9 cellular contexts compared by ENCODE assay signal in genomic region chr19:5321851-5322681, GRCh38. TPM values are rescaled to one million over a fixed set of nuclear protein-coding genes. Genes with fewer than 3 reads are reported as not detected.
DNase-seq lines count a peak whose midpoint lies in the region; ATAC-seq and TF ChIP-seq lines count a peak whose summit lies in the region.
"Had no signal": no experiment of that assay in that cellular context is flagged by ENCODE, and none has a peak within 500 bp of the region (broad histone marks: within the 10 kb centered on the region; RNA-seq: fewer than 3 reads in every experiment).

No MANE protein-coding gene starts in this region.

- peak; percentile 22 for ATAC-seq in Right ventricle myocardium superior (ENCODE audit: poor library complexity)
- no peak for ATAC-seq in Right ventricle myocardium inferior
- peak; percentile 36 for ATAC-seq in HG03469 (IDR thresholded peaks at IDR 0.05; ENCODE audit: unreplicated experiment)
- ATAC-seq in activated naive CD4-positive, alpha-beta T cell treated with anti-CD3 and anti-CD28 coated beads, Interleukin-2, amount 50 U/mL, for 72 hours = peak; percentile 58 to 80

- H3K4me3 ChIP-seq in transverse colon (no peak overlapping the region), MM.1S (ENCODE audit: low read length) (no peak overlapping the region)

- no peaks in the 10 kb centered on the region for H3K36me3 ChIP-seq in transverse colon
- H3K36me3 ChIP-seq in MM.1S (replicated peaks; ENCODE audit: insufficient read depth, low read length) = no peaks in the 10 kb centered on the region

- no peak overlapping the region for H3K4me2 ChIP-seq in MM.1S (ENCODE audit: low read depth, low read length)

- H4K20me1 ChIP-seq in MM.1S (ENCODE audit: insufficient read depth, low read length) = no peaks in the 10 kb centered on the region; the same call in 1 of the 2 replicates

- TF ChIP-seq CTCF in transverse colon (IDR thresholded peaks at IDR 0.05) = no peak
- TF ChIP-seq CTCF in MM.1S (IDR thresholded peaks at IDR 0.05; ENCODE audit: low read length) = no peak

- TF ChIP-seq POLR2A in transverse colon (IDR thresholded peaks at IDR 0.05) = no peak

- H3K27ac Mint-ChIP-seq in activated naive CD4-positive, alpha-beta T cell treated with anti-CD3 and anti-CD28 coated beads, Interleukin-2, amount 50 U/mL, for 72 hours = no peak overlapping the region

- H3K79me2 ChIP-seq in MM.1S (ENCODE audit: low read length) = no peaks in the 10 kb centered on the region
- H3K79me2 ChIP-seq: parathyroid adenoma had no signal

- no peak for DNase-seq in Right ventricle myocardium superior
- no peak for DNase-seq in Right ventricle myocardium inferior (ENCODE audit: missing footprints)
- DNase-seq in activated naive CD4-positive, alpha-beta T cell treated with anti-CD3 and anti-CD28 coated beads, Interleukin-2, amount 50 U/mL, for 72 hours (ENCODE audit: low spot score in 2 of 2) = no peak
- peak; percentile 29 for DNase-seq in transverse colon
- no peak for DNase-seq in MM.1S
- DNase-seq in AML-193 (lab: John Stamatoyannopoulos, UW) = no peak
- no peak for DNase-seq in NCI-H2081 (lab: John Stamatoyannopoulos, UW)

- intact Hi-C loops in Right ventricle myocardium superior (cut with DNase I) (no loop called here), Right ventricle myocardium inferior (cut with DNase I) (no loop called here), transverse colon (cut with DNase I; ENCODE audit: low total_unique reads) (no loop called here)

- H2AFZ ChIP-seq in MM.1S (ENCODE audit: low read length) = no peak overlapping the region
- H2AFZ ChIP-seq: parathyroid adenoma had no signal

- H3K9me2 ChIP-seq in MM.1S (replicated peaks; ENCODE audit: insufficient read depth, low read length) = no peaks in the 10 kb centered on the region

- H3K27ac ChIP-seq in transverse colon (no peak overlapping the region), MM.1S (ENCODE audit: low read length) (no peak overlapping the region)
- H3K27ac ChIP-seq: parathyroid adenoma had no signal

- no peak overlapping the region for H3K9ac ChIP-seq in MM.1S (ENCODE audit: low read length)
- H3K9ac ChIP-seq: parathyroid adenoma had no signal

- no peaks in the 10 kb centered on the region for H3K9me3 ChIP-seq in transverse colon
- H3K9me3 ChIP-seq in MM.1S (replicated peaks; ENCODE audit: insufficient read depth, low read length) = no peaks in the 10 kb centered on the region

- peaks cover 0 to 4% of the 10 kb centered on the region in 2 donors for H3K9me3 Mint-ChIP-seq in activated naive CD4-positive, alpha-beta T cell treated with anti-CD3 and anti-CD28 coated beads, Interleukin-2, amount 50 U/mL, for 72 hours

- no peaks in the 10 kb centered on the region for H3F3A ChIP-seq in MM.1S (ENCODE audit: insufficient read depth, low read length)

- H3K4me1 ChIP-seq in transverse colon (peaks cover 0 to 5% (median 0%) of the 10 kb centered on the region in 4 donors), MM.1S (ENCODE audit: low read length) (no peaks in the 10 kb centered on the region)
- H3K4me1 ChIP-seq: parathyroid adenoma had no signal

- TF ChIP-seq EP300 in transverse colon (IDR thresholded peaks at IDR 0.05; ENCODE audit: low read depth) = no peak

- WGBS in transverse colon (ENCODE audit: low coverage in 1 of 2), 2 donors = 40% methylated on average over 30 of the region's 34 CpGs; no CpG with 5 or more reads in 1 of the 2 donors

- H3K36me3 Mint-ChIP-seq in activated naive CD4-positive, alpha-beta T cell treated with anti-CD3 and anti-CD28 coated beads, Interleukin-2, amount 50 U/mL, for 72 hours = no peaks in the 10 kb centered on the region

- H3K27me3 ChIP-seq in transverse colon = peaks cover 10% of the 10 kb centered on the region
- peaks cover 96% of the 10 kb centered on the region for H3K27me3 ChIP-seq in MM.1S (replicated peaks; ENCODE audit: insufficient read depth, low read length)

- in situ Hi-C loops in transverse colon (cut with MboI; ENCODE audit: low pct_ligation_motif_present in 1 of 4, low pct_unique_long_range_greater_than_20kb in 1 of 4, low sequenced_read_pairs in 3 of 4) = no loop called here

RNA-seq across cellular contexts. Expression of gene PTPRS, which starts 18.5 kb away (rescaled TPM):
- total RNA-seq in Right ventricle myocardium superior (51.5 TPM), Right ventricle myocardium inferior (61.0 TPM), transverse colon (10 to 100 TPM; 38.3 to 91.5 (median 58.5) TPM)
- total RNA-seq in activated naive CD4-positive, alpha-beta T cell treated with anti-CD3 and anti-CD28 coated beads, Interleukin-2, amount 50 U/mL, for 72 hours = 1 to 10 TPM; 2.3 TPM

Comparison
In these comparisons a context has a peak if more than half of its experiments do, and no peak if none do; other contexts are left out.
1. RNA of gene PTPRS, which starts 18.5 kb away (total RNA-seq): 38.3 to 91.5 TPM in transverse colon, 61.0 TPM in Right ventricle myocardium inferior (single experiment) and 51.5 TPM in Right ventricle myocardium superior (single experiment); 2.3 TPM in activated naive CD4-positive, alpha-beta T cell treated with anti-CD3 and anti-CD28 coated beads, Interleukin-2, amount 50 U/mL, for 72 hours; every median in the first group is over 10 times any median in the second.